Comparison of ENCODE assay signal across 9 cellular contexts in genomic region chr12:46830731-46831334, GRCh38. TPM values are rescaled to one million over a fixed set of nuclear protein-coding genes. Genes with fewer than 3 reads are reported as not detected.
DNase-seq lines count a peak whose midpoint lies in the region; ATAC-seq, FAIRE-seq and TF ChIP-seq lines count a peak whose summit lies in the region.
"Had no signal": no experiment of that assay in that cellular context is flagged by ENCODE, and none has a peak within 500 bp of the region (broad histone marks: within the 10 kb centered on the region; RNA-seq: fewer than 3 reads in every experiment).

No MANE protein-coding gene starts in this region.

- BruUV-seq in PC-9 (replicated peaks; lab: Mats Ljungman, UMichigan): no TSS peak

- intact Hi-C loops in activated T-helper 1 cell treated with anti-CD3 and anti-CD28 coated beads, Interleukin-12 subunit alpha, Interleukin-12 subunit beta, Interleukin-2, Interleukin-4 antibody, amounts not matched to agents 30 ng/mL and 10 ng/mL and 1 ng/mL, durations not matched to agents 14 hours and 24 hours and 36 hours (cut with micrococcal nuclease): no loop called here
- intact Hi-C loops in left cardiac atrium (cut with DNase I): no loop called here
- intact Hi-C loops in psoas muscle (cut with DNase I): loop anchor here in 1 of 2 donors (10.0 kb wide), 1 partner anchor 696 kb away; no protein-coding TSS in a partner anchor
- intact Hi-C loops in PC-9 (cut with micrococcal nuclease; ENCODE audit: unreplicated experiment): no loop called here

- H3K27ac Mint-ChIP-seq in activated T-helper 1 cell treated with anti-CD3 and anti-CD28 coated beads, Interleukin-12 subunit alpha, Interleukin-12 subunit beta, Interleukin-2, Interleukin-4 antibody, amounts not matched to agents 30 ng/mL and 10 ng/mL and 1 ng/mL, durations not matched to agents 14 hours and 24 hours and 36 hours: no peak overlapping the region

- no peaks in the 10 kb centered on the region for H4K20me1 ChIP-seq in PC-9 (ENCODE audit: insufficient read depth)

- H3K4me3 ChIP-seq in psoas muscle (peak overlapping the region; percentile 74), PC-9 (no peak overlapping the region)
- H3K4me3 ChIP-seq: K562 had no signal

- H3F3A ChIP-seq in PC-9 (ENCODE audit: insufficient read depth, low read depth): no peaks in the 10 kb centered on the region

- H3K27me3 ChIP-seq in psoas muscle (ENCODE audit: insufficient read depth in 3 of 3, low read length in 2 of 3): no peaks in the 10 kb centered on the region
- H3K27me3 ChIP-seq in PC-9 (ENCODE audit: insufficient read depth, low read depth): no peaks in the 10 kb centered on the region

- no peaks in the 10 kb centered on the region for H3K9me3 Mint-ChIP-seq in activated T-helper 1 cell treated with anti-CD3 and anti-CD28 coated beads, Interleukin-12 subunit alpha, Interleukin-12 subunit beta, Interleukin-2, Interleukin-4 antibody, amounts not matched to agents 30 ng/mL and 10 ng/mL and 1 ng/mL, durations not matched to agents 14 hours and 24 hours and 36 hours

- ATAC-seq in left cardiac atrium: peak; percentile 34 to 72
- peak; percentile 67 to 74 (median 68) for ATAC-seq in psoas muscle
- ATAC-seq: K562 had no signal

- H3K4me2 ChIP-seq in PC-9: no peak overlapping the region

- H3K36me3 Mint-ChIP-seq in activated T-helper 1 cell treated with anti-CD3 and anti-CD28 coated beads, Interleukin-12 subunit alpha, Interleukin-12 subunit beta, Interleukin-2, Interleukin-4 antibody, amounts not matched to agents 30 ng/mL and 10 ng/mL and 1 ng/mL, durations not matched to agents 14 hours and 24 hours and 36 hours (ENCODE audit: low read depth): peaks cover 4% of the 10 kb centered on the region

- H3K27ac ChIP-seq in psoas muscle: peak overlapping the region; percentile 92
- no peak overlapping the region for H3K27ac ChIP-seq in PC-9

- H3K4me1 Mint-ChIP-seq in activated T-helper 1 cell treated with anti-CD3 and anti-CD28 coated beads, Interleukin-12 subunit alpha, Interleukin-12 subunit beta, Interleukin-2, Interleukin-4 antibody, amounts not matched to agents 30 ng/mL and 10 ng/mL and 1 ng/mL, durations not matched to agents 14 hours and 24 hours and 36 hours (ENCODE audit: low read depth): peaks cover 7% of the 10 kb centered on the region

- no peak for FAIRE-seq in frontal cortex (lab: Jason Lieb, UNC)
- FAIRE-seq: K562 had no signal

- H3K9me3 ChIP-seq in psoas muscle (no peaks in the 10 kb centered on the region), PC-9 (ENCODE audit: insufficient read depth, low read depth) (no peaks in the 10 kb centered on the region)

- peak overlapping the region; percentile 26 for H3K4me3 Mint-ChIP-seq in activated T-helper 1 cell treated with anti-CD3 and anti-CD28 coated beads, Interleukin-12 subunit alpha, Interleukin-12 subunit beta, Interleukin-2, Interleukin-4 antibody, amounts not matched to agents 30 ng/mL and 10 ng/mL and 1 ng/mL, durations not matched to agents 14 hours and 24 hours and 36 hours

- H3K79me2 ChIP-seq in PC-9 (ENCODE audit: low read depth): no peaks in the 10 kb centered on the region

- 5% methylated on average over 28 of the region's 28 CpGs for WGBS in psoas muscle, 3 donors

- DNase-seq in Daoy (ENCODE audit: low read depth): peak; percentile 16
- DNase-seq in activated T-helper 1 cell treated with anti-CD3 and anti-CD28 coated beads, Interleukin-12 subunit alpha, Interleukin-12 subunit beta, Interleukin-2, Interleukin-4 antibody, amounts not matched to agents 30 ng/mL and 10 ng/mL and 1 ng/mL, durations not matched to agents 14 hours and 24 hours and 36 hours (ENCODE audit: low spot score): no peak
- DNase-seq in left cardiac atrium: no peak
- peak in 1 of 2 donors; percentile 61 for DNase-seq in psoas muscle
- no peak for DNase-seq in dermis blood vessel endothelial cell
- DNase-seq in amniotic stem cell (lab: John Stamatoyannopoulos, UW): no peak
- no peak for DNase-seq in PC-9
- DNase-seq in frontal cortex (ENCODE audit: low spot score in 2 of 2): no peak

- POLR2A ChIA-PET in PC-9 (lab: Charles Lee; ENCODE audit: unreplicated experiment): no interaction called here

- TF ChIP-seq CTCF in psoas muscle (IDR thresholded peaks at IDR 0.05) (no peak), PC-9 (conservative IDR thresholded peaks at IDR 0.05) (no peak)

- H2AFZ ChIP-seq in PC-9: no peak overlapping the region

- peaks cover 61% of the 10 kb centered on the region for H3K27me3 Mint-ChIP-seq in activated T-helper 1 cell treated with anti-CD3 and anti-CD28 coated beads, Interleukin-12 subunit alpha, Interleukin-12 subunit beta, Interleukin-2, Interleukin-4 antibody, amounts not matched to agents 30 ng/mL and 10 ng/mL and 1 ng/mL, durations not matched to agents 14 hours and 24 hours and 36 hours (ENCODE audit: insufficient read depth)

- no peaks in the 10 kb centered on the region for H3K4me1 ChIP-seq in psoas muscle
- H3K4me1 ChIP-seq in PC-9 (replicated peaks; ENCODE audit: insufficient read depth): no peaks in the 10 kb centered on the region

- H3K36me3 ChIP-seq in psoas muscle (ENCODE audit: insufficient read depth in 1 of 2, low read depth in 1 of 2): no peaks in the 10 kb centered on the region
- H3K36me3 ChIP-seq in PC-9 (ENCODE audit: low read depth): no peaks in the 10 kb centered on the region

- no peaks in the 10 kb centered on the region for H3K9me2 ChIP-seq in PC-9 (ENCODE audit: insufficient read depth)

- CTCF ChIA-PET in PC-9 (lab: Charles Lee): no interaction called here

RNA-seq across cellular contexts. Expression of gene SLC38A4, which starts 5.0 kb away (rescaled TPM):
- 0.23 and 0.36 TPM in 2 replicates for total RNA-seq in Daoy (2014; rRNA removed; shearing (Covaris generic))
- not detected in 2 replicates for total RNA-seq in activated T-helper 1 cell treated with anti-CD3 and anti-CD28 coated beads, Interleukin-12 subunit alpha, Interleukin-12 subunit beta, Interleukin-2, Interleukin-4 antibody, amounts not matched to agents 30 ng/mL and 10 ng/mL and 1 ng/mL, durations not matched to agents 14 hours and 24 hours and 36 hours
- total RNA-seq in left cardiac atrium (1 to 10 TPM in 1 of 2 donors, under 1 TPM in 1; 0.52 to 3.3 TPM), psoas muscle (10 to 100 TPM in 3 of 4 donors, 1 to 10 TPM in 1; 9.2 to 17.0 (median 11.5) TPM), dermis blood vessel endothelial cell (1.2 and 7.3 TPM in 2 replicates), PC-9 (2021) (0.09 TPM in 1 of 2 replicates, not detected in the other), frontal cortex (0.41 TPM)
- polyA plus RNA-seq in psoas muscle: 10 to 100 TPM in 2 of 3 donors, under 1 TPM in 1; 0.31 to 25.6 (median 17.3) TPM
- polyA plus RNA-seq: K562 had no signal
